ENCODE assay signal across 1 cellular context in genomic region chr4:88177981-88178632, GRCh38.
TF ChIP-seq lines count a peak whose summit lies in the region.

No MANE protein-coding gene starts in this region.

TF ChIP-seq in GM23338, 12 proteins besides CTCF, POLR2A, EP300 and RAD21 (continued from another document):
- peak; percentile 79; the same call in 1 of the 2 replicates for TF ChIP-seq ZNF462 (CRISPR knock-in tag; IDR thresholded peaks at IDR 0.05)
- 0 out of 2 replicates have a peak, but pooled peaks have one; percentile 31 for TF ChIP-seq CREB1 (CRISPR knock-in tag; IDR thresholded peaks at IDR 0.05; ENCODE audit: low read depth)
- no peak for TF ChIP-seq STAT1 (IDR thresholded peaks at IDR 0.05; ENCODE audit: unreplicated experiment)
- TF ChIP-seq EZH2phosphoT487 (IDR thresholded peaks at IDR 0.05; ENCODE audit: unreplicated experiment): no peak
TF ChIP-seq in GM23338: peak in this region for 4.
